In the genomic region with DNA sequence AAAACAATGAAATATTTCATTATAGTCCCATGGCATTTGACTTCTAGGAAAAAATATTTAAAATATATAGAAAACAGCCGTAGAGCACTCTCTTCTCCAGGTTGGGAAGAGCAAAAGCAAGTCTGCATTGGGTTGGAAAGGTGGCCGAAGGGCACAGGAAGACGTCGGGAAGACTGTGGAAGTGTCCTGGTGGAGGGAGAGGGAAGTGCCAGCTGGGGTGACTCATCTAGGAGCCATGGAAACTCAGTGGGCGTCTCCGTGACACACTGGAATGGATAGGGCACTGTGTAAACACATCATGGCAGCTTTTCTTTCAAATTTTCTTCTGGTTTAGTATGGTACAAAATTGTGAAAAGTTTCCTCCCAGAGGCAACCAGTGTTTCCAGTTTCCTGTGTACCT, we compare ENCODE assay signal across 8 cellular contexts. TPM values are rescaled to one million over a fixed set of nuclear protein-coding genes. Genes with fewer than 3 reads are reported as not detected.
DNase-seq lines count a peak whose midpoint lies in the region; ATAC-seq lines count a peak whose summit lies in the region.

No MANE protein-coding gene starts in this region.

- no peak overlapping the region for H3K4me3 Mint-ChIP-seq in T-helper 17 cell

- H3K4me1 Mint-ChIP-seq in T-helper 17 cell: peaks cover 21% of the 10 kb centered on the region

- ATAC-seq in T-helper 17 cell: no peak
- ATAC-seq in GM18511 (IDR thresholded peaks at IDR 0.05; ENCODE audit: unreplicated experiment): no peak

- intact Hi-C loops in head of caudate nucleus (cut with DNase I): no loop called here

- H3K27ac Mint-ChIP-seq in T-helper 17 cell: peak overlapping the region; percentile 45

- H3K27me3 Mint-ChIP-seq in T-helper 17 cell: no peaks in the 10 kb centered on the region

- DNase-seq in GOT3 (lab: John Stamatoyannopoulos, UW): peak; percentile 22
- DNase-seq in T-helper 17 cell: peak in 1 of 3 donors; percentile 5
- DNase-seq in head of caudate nucleus: peak in 29 of 42 donors; percentile 36 to 89 (median 70)
- peak; percentile 86 for DNase-seq in renal cortical epithelial cell (ENCODE audit: low read depth)
- DNase-seq in DMS153 (lab: John Stamatoyannopoulos, UW): no peak
- no peak for DNase-seq in NOMO-1 treated with dmso at 0.1 percent for 144 hours (lab: John Stamatoyannopoulos, UW; ENCODE audit: unreplicated experiment)
- DNase-seq in cerebellar nuclear complex (lab: John Stamatoyannopoulos, UW): no peak

- peaks cover 4% of the 10 kb centered on the region for H3K36me3 Mint-ChIP-seq in T-helper 17 cell (ENCODE audit: low read depth)

- no peaks in the 10 kb centered on the region for H3K9me3 ChIP-seq in T-helper 17 cell (ENCODE audit: control insufficient read depth, low read length, poor library complexity, severe bottlenecking)

RNA-seq across cellular contexts. Expression of a gene that starts 12.7 kb away (rescaled TPM):
- total RNA-seq in T-helper 17 cell (100 to 1,000 TPM; 220 to 235 TPM), renal cortical epithelial cell (16.8 and 54.8 TPM in 2 replicates)

RNA-seq across cellular contexts. Expression of a gene that starts 17.7 kb away (rescaled TPM):
- total RNA-seq in T-helper 17 cell (100 to 1,000 TPM; 132 to 157 TPM), renal cortical epithelial cell (60.1 and 91.9 TPM in 2 replicates)

RNA-seq across cellular contexts. Expression of a gene that starts 36.7 kb away (rescaled TPM):
- total RNA-seq in T-helper 17 cell (10 to 100 TPM; 56.3 to 63.5 TPM), renal cortical epithelial cell (34.1 and 109 TPM in 2 replicates)

RNA-seq across cellular contexts. Expression of a gene that starts 37.4 kb away (rescaled TPM):
- total RNA-seq in T-helper 17 cell (100 to 1,000 TPM; 426 to 485 TPM), renal cortical epithelial cell (101 and 117 TPM in 2 replicates)

Comparison
In these comparisons a context has a peak if more than half of its experiments do, and no peak if none do; other contexts are left out.
1. DNase-seq: peak in GOT3 (single experiment), head of caudate nucleus (29 of 42) and renal cortical epithelial cell (single experiment); none in DMS153 (single experiment), NOMO-1 treated with dmso at 0.1 percent for 144 hours (single experiment) and cerebellar nuclear complex (0 of 2).